In genomic region chr1:77303387-77303786, GRCh38 we compare ENCODE assay signal across 1 cellular context.
TF ChIP-seq lines count a peak whose summit lies in the region.

No MANE protein-coding gene starts in this region.

TF ChIP-seq in HepG2, 621 proteins besides CTCF, POLR2A, EP300 and RAD21:
- TF ChIP-seq TEAD3 (CRISPR knock-in tag; optimal IDR thresholded peaks at IDR 0.05; ENCODE audit: borderline replicate concordance) (no peak), ZBTB26 (CRISPR knock-in tag; IDR thresholded peaks at IDR 0.05; ENCODE audit: borderline replicate concordance) (no peak), CREB1 (IDR thresholded peaks at IDR 0.05) (0 out of 2 replicates have a peak, but pooled peaks have one; percentile 3), CREB1 (CRISPR knock-in tag; IDR thresholded peaks at IDR 0.05) (no peak), TBX2 (CRISPR knock-in tag; IDR thresholded peaks at IDR 0.05; ENCODE audit: borderline replicate concordance) (no peak), SPEN (CRISPR knock-in tag; IDR thresholded peaks at IDR 0.05; ENCODE audit: low read depth) (no peak)
